Comparison of ENCODE assay signal across 25 cellular contexts in genomic region chr18:63860536-63860930, GRCh38. TPM values are rescaled to one million over a fixed set of nuclear protein-coding genes. Genes with fewer than 3 reads are reported as not detected.
"Had no signal": no experiment of that assay in that cellular context is flagged by ENCODE, and none has a peak within 500 bp of the region (broad histone marks: within the 10 kb centered on the region; RNA-seq: fewer than 3 reads in every experiment).

No MANE protein-coding gene starts in this region.

- H3K36me3 Mint-ChIP-seq: naive thymus-derived CD4-positive, alpha-beta T cell; stimulated activated memory B cell treated with anti-CD40 and anti-IgM and Interleukin-4, amounts not matched to agents 10 μg/mL and 1 μg/mL and 100 μg/mL, for 72 hours had no signal

- H3K4me3 ChIP-seq: spleen, testis, tibial nerve had no signal

- ATAC-seq: effector memory CD8-positive, alpha-beta T cell; left colon; sciatic nerve; stimulated activated memory B cell treated with anti-CD40 and anti-IgM and Interleukin-4, amounts not matched to agents 10 μg/mL and 1 μg/mL and 100 μg/mL, for 72 hours; stimulated activated naive CD8-positive, alpha-beta T cell treated with anti-CD3 and anti-CD28 coated beads, Interleukin-15, amount 100 ng/mL, for 72 hours had no signal

- H3K9me3 Mint-ChIP-seq: dendritic cell treated with granulocyte-macrophage colony-stimulating factor and Interleukin-4, amounts not matched to agents 40 ng/mL and 50 ng/mL, for 4 days; effector memory CD8-positive, alpha-beta T cell; stimulated activated memory B cell treated with anti-CD40 and anti-IgM and Interleukin-4, amounts not matched to agents 10 μg/mL and 1 μg/mL and 100 μg/mL, for 72 hours had no signal

- H3K36me3 ChIP-seq: spleen, tibial nerve had no signal

- H3K4me3 Mint-ChIP-seq: dendritic cell treated with granulocyte-macrophage colony-stimulating factor and Interleukin-4, amounts not matched to agents 40 ng/mL and 50 ng/mL, for 4 days; effector memory CD8-positive, alpha-beta T cell; naive thymus-derived CD4-positive, alpha-beta T cell; nephron progenitor cell; stimulated activated memory B cell treated with anti-CD40 and anti-IgM and Interleukin-4, amounts not matched to agents 10 μg/mL and 1 μg/mL and 100 μg/mL, for 72 hours; stimulated activated naive CD8-positive, alpha-beta T cell treated with anti-CD3 and anti-CD28 coated beads, Interleukin-15, amount 100 ng/mL, for 72 hours had no signal

- H3K27me3 Mint-ChIP-seq: dendritic cell treated with granulocyte-macrophage colony-stimulating factor and Interleukin-4, amounts not matched to agents 40 ng/mL and 50 ng/mL, for 4 days had no signal

- H3K4me1 ChIP-seq: spleen, testis, tibial nerve had no signal

- H3K27ac Mint-ChIP-seq: dendritic cell treated with granulocyte-macrophage colony-stimulating factor and Interleukin-4, amounts not matched to agents 40 ng/mL and 50 ng/mL, for 4 days; effector memory CD8-positive, alpha-beta T cell; naive thymus-derived CD4-positive, alpha-beta T cell; nephron progenitor cell; stimulated activated memory B cell treated with anti-CD40 and anti-IgM and Interleukin-4, amounts not matched to agents 10 μg/mL and 1 μg/mL and 100 μg/mL, for 72 hours; stimulated activated naive CD8-positive, alpha-beta T cell treated with anti-CD3 and anti-CD28 coated beads, Interleukin-15, amount 100 ng/mL, for 72 hours had no signal

- H3K9me3 ChIP-seq: testis had no signal

- H3K27ac ChIP-seq: spleen, testis, tibial nerve had no signal

- H3K27me3 ChIP-seq: testis, tibial nerve had no signal

- H3K4me1 Mint-ChIP-seq: naive thymus-derived CD4-positive, alpha-beta T cell; nephron progenitor cell; stimulated activated memory B cell treated with anti-CD40 and anti-IgM and Interleukin-4, amounts not matched to agents 10 μg/mL and 1 μg/mL and 100 μg/mL, for 72 hours; stimulated activated naive CD8-positive, alpha-beta T cell treated with anti-CD3 and anti-CD28 coated beads, Interleukin-15, amount 100 ng/mL, for 72 hours had no signal

- DNase-seq: cerebellar nuclear complex; effector memory CD8-positive, alpha-beta T cell; erythroblast; left colon; mammary epithelial cell; naive thymus-derived CD4-positive, alpha-beta T cell; nephron progenitor cell; spleen; stimulated activated CD4-positive, alpha-beta T cell treated with anti-CD3 and anti-CD28 coated beads, Interleukin-15, amount 100 ng/mL, for 24 hours; stimulated activated CD4-positive, alpha-beta T cell treated with anti-CD3 and anti-CD28 coated beads, Interleukin-1b, Interleukin-23, amount 100 ng/mL, for 48 hours; stimulated activated CD4-positive, alpha-beta T cell treated with anti-CD3 and anti-CD28 coated beads, Interleukin-4, amount 100 ng/mL, for 24 hours; stimulated activated naive CD8-positive, alpha-beta T cell treated with anti-CD3 and anti-CD28 coated beads, Interleukin-15, amount 100 ng/mL, for 72 hours; testis had no signal

RNA-seq across cellular contexts. Expression of gene SERPINB2, which starts 27.0 kb away (rescaled TPM):
- total RNA-seq: left colon, skeletal muscle tissue, testis, tibial nerve had no signal
- polyA plus RNA-seq: naive thymus-derived CD4-positive, alpha-beta T cell had no signal

RNA-seq across cellular contexts. Expression of gene SERPINB10, which starts 47.2 kb away (rescaled TPM):
- total RNA-seq: fibroblast of villous mesenchyme, kidney epithelial cell, left colon, mammary epithelial cell, mesenteric fat pad, osteoblast, pulmonary artery endothelial cell, sciatic nerve, subcutaneous adipose tissue, testis had no signal
- polyA plus RNA-seq: liver; naive thymus-derived CD4-positive, alpha-beta T cell had no signal
